Comparison of ENCODE assay signal across 28 cellular contexts in the genomic region with DNA sequence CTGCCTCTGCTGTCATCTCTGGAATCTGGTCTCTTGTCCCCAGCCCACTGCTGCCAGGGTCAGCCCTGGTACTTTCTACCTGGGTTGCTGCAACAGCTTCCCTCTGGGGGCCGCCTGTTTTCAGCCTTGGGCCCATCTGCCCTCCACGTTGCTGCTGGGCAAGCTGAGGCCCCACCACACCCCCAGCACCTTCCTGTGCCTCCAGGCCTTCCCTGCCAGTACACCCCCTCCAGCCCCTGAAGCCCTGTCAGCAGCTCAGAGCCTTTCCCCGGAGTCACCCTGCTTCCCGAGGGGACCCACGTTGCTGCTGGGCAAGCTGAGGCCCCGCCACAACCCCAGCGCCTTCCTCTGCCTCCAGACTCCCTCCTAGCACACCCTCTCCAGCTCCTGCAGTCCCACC.
"Had no signal": no experiment of that assay in that cellular context is flagged by ENCODE, and none has a peak within 500 bp of the region (broad histone marks: within the 10 kb centered on the region; RNA-seq: fewer than 3 reads in every experiment).

No MANE protein-coding gene starts in this region.

- H3K27me3 ChIP-seq: adrenal gland had no signal

- H3K27me3 Mint-ChIP-seq: activated CD4-positive, alpha-beta memory T cell treated with anti-CD3 and anti-CD28 coated beads, Interleukin-2, amount 10 ng/mL, durations not matched to agents 7 days and 5 days; activated CD4-positive, alpha-beta T cell treated with anti-CD3 and anti-CD28 coated beads for 36 hours; activated naive CD8-positive, alpha-beta T cell treated with anti-CD3 and anti-CD28 coated beads, Interleukin-2, amount 10 ng/mL, durations not matched to agents 7 days and 5 days had no signal

- H3K9me3 Mint-ChIP-seq: activated CD4-positive, alpha-beta memory T cell treated with anti-CD3 and anti-CD28 coated beads, Interleukin-2, amount 10 ng/mL, durations not matched to agents 7 days and 5 days; activated naive CD8-positive, alpha-beta T cell treated with anti-CD3 and anti-CD28 coated beads, Interleukin-2, amount 10 ng/mL, durations not matched to agents 7 days and 5 days; activated T-helper 2 cell treated with anti-CD3 and anti-CD28 coated beads, Interferon-gamma antibody, Interleukin-2, Interleukin-4, amounts not matched to agents 10 μg/mL and 5 μg/mL and 100 μg/mL, durations not matched to agents 14 hours and 24 hours and 36 hours had no signal

- DNase-seq: activated CD4-positive, alpha-beta memory T cell treated with anti-CD3 and anti-CD28 coated beads, Interleukin-2, amount 10 ng/mL, durations not matched to agents 7 days and 5 days; activated CD4-positive, alpha-beta T cell treated with anti-CD3 and anti-CD28 coated beads for 36 hours; activated CD4-positive, alpha-beta T cell treated with anti-CD3 and anti-CD28 coated beads, Interleukin-2, amount 50 U/mL, for 1 hour; activated gamma-delta T cell treated with Interleukin-2 at 50 U/mL for 16 hours; activated naive CD4-positive, alpha-beta T cell treated with anti-CD3 and anti-CD28 coated beads, Interleukin-2, amount 50 U/mL, for 16 hours; activated naive CD8-positive, alpha-beta T cell treated with anti-CD3 and anti-CD28 coated beads, Interleukin-2, amount 10 ng/mL, durations not matched to agents 7 days and 5 days; activated T-cell treated with anti-CD3 and anti-CD28 coated beads for 4 hours; activated T-cell treated with anti-CD3 and anti-CD28 coated beads, Interleukin-2, amount 50 U/mL, for 48 hours; adrenal gland; anterior cingulate cortex; central memory CD4-positive, alpha-beta T cell; Karpas-422; MM.1S; NCI-H1105 treated with DMSO at 0.1 percent for 48 hours; NCI-H1436 treated with DMSO at 0.1 percent for 48 hours; NCI-H187; NCI-H2081; NCI-H510A treated with DMSO at 0.1 percent for 48 hours; NCI-H69; NK-92 treated with Interleukin-12 subunit alpha and Interleukin-12 subunit beta, amount 100 ng/mL, for 24 hours; OCI-M1; RPMI8226; T-helper 1 cell had no signal

- H3K36me3 Mint-ChIP-seq: activated naive CD8-positive, alpha-beta T cell treated with anti-CD3 and anti-CD28 coated beads, Interleukin-2, amount 10 ng/mL, durations not matched to agents 7 days and 5 days had no signal

- H3K4me3 Mint-ChIP-seq: activated CD4-positive, alpha-beta memory T cell treated with anti-CD3 and anti-CD28 coated beads, Interleukin-2, amount 10 ng/mL, durations not matched to agents 7 days and 5 days; activated CD4-positive, alpha-beta T cell treated with anti-CD3 and anti-CD28 coated beads for 36 hours; activated naive CD8-positive, alpha-beta T cell treated with anti-CD3 and anti-CD28 coated beads, Interleukin-2, amount 10 ng/mL, durations not matched to agents 7 days and 5 days had no signal

- H3K9me3 ChIP-seq: adrenal gland had no signal

- H3K27ac Mint-ChIP-seq: activated CD4-positive, alpha-beta memory T cell treated with anti-CD3 and anti-CD28 coated beads, Interleukin-2, amount 10 ng/mL, durations not matched to agents 7 days and 5 days; activated CD4-positive, alpha-beta T cell treated with anti-CD3 and anti-CD28 coated beads for 36 hours; activated naive CD8-positive, alpha-beta T cell treated with anti-CD3 and anti-CD28 coated beads, Interleukin-2, amount 10 ng/mL, durations not matched to agents 7 days and 5 days; activated T-helper 2 cell treated with anti-CD3 and anti-CD28 coated beads, Interferon-gamma antibody, Interleukin-2, Interleukin-4, amounts not matched to agents 10 μg/mL and 5 μg/mL and 100 μg/mL, durations not matched to agents 14 hours and 24 hours and 36 hours had no signal

- H3K36me3 ChIP-seq: adrenal gland had no signal

- H3K4me3 ChIP-seq: adrenal gland, SK-N-MC had no signal

- H3K27ac ChIP-seq: adrenal gland, SK-N-MC, VCaP had no signal

- ATAC-seq: activated CD4-positive, alpha-beta T cell treated with anti-CD3 and anti-CD28 coated beads for 36 hours; Panc1; Right ventricle myocardium inferior had no signal
